In the genomic region with DNA sequence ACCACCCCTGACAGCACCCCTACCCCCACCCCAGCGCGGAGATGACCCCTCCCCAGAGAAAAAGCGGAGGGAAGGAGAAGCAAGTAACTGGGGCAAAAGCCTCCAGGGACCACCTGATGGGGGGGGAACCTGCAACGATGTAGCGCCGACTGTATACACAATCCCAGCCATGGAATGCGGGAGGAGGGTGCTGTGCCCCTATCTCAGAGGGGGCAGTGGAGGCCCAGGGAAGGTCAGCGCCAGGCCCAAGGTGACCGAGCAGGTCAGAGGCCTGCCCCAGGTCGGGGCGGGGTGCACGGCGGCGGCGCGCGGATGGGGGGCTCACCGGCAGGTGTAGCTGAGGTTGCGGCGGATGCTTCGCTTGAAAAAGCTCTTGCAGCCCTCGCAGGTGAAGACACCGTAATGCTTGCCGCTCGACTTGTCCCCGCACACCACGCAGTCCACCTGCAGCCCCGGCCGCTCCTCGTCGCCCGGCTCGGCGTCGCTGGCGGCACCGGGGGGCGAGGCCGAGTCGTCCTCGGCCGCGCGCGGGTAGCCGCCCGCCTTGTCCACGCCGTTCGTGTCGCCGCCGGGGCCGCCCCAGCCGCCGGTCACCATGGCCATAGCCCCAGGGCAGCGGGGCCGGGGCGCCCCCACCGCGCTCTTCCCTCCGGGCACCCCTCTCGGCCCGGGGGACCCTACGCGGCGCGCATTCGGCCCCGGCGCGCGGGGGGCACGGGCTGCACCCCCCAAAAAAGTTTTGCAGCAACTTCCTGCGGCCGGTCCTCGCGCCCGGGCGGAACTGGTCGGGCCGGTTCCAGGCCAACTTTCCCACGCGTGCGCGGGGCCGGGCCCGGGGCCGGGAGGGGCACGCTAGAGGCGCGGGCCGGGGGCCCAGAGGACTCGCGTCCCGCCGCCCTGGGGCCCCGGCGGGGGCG, we compare ENCODE assay signal across 8 cellular contexts. TPM values are rescaled to one million over a fixed set of nuclear protein-coding genes. Genes with fewer than 3 reads are reported as not detected.
DNase-seq lines count a peak whose midpoint lies in the region; ATAC-seq and TF ChIP-seq lines count a peak whose summit lies in the region.

No MANE protein-coding gene starts in this region.

- H3K4me1 ChIP-seq in OCI-LY7 (ENCODE audit: insufficient read depth, low read length, poor library complexity, severe bottlenecking) (peaks cover 43% of the 10 kb centered on the region), neutrophil (ENCODE audit: control insufficient read depth in 1 of 2, insufficient read depth in 1 of 2, low read depth in 1 of 2, low read length in 1 of 2) (peaks cover 13% of the 10 kb centered on the region in 2 experiments)

- H3K9me3 Mint-ChIP-seq in activated T-cell treated with anti-CD3 and anti-CD28 coated beads, Interleukin-2, amount 50 U/mL, for 24 hours = no peaks in the 10 kb centered on the region

- H3K4me2 ChIP-seq in OCI-LY7 (ENCODE audit: low read length) = peak overlapping the region; percentile 81

- no peak for TF ChIP-seq CTCF in OCI-LY7 (conservative IDR thresholded peaks at IDR 0.05; ENCODE audit: low read length)
- TF ChIP-seq CTCF in epithelial cell of esophagus (IDR thresholded peaks at IDR 0.05; ENCODE audit: insufficient read depth, low read depth, low read length, missing control alignments) = no peak
- no peak for TF ChIP-seq CTCF in neutrophil (IDR thresholded peaks at IDR 0.05)

- BruUV-seq in OCI-LY7 (replicated peaks; lab: Mats Ljungman, UMichigan) = no TSS peak

- H3K4me1 Mint-ChIP-seq in activated T-cell treated with anti-CD3 and anti-CD28 coated beads, Interleukin-2, amount 50 U/mL, for 24 hours (ENCODE audit: low read depth) = peaks cover 11% of the 10 kb centered on the region

- no peaks in the 10 kb centered on the region for H3K36me3 Mint-ChIP-seq in activated T-cell treated with anti-CD3 and anti-CD28 coated beads, Interleukin-2, amount 50 U/mL, for 24 hours (ENCODE audit: low read depth)

- POLR2A ChIA-PET in OCI-LY7 (lab: Charles Lee) = no interaction called here

- H3K9me3 ChIP-seq in OCI-LY7 (ENCODE audit: low read length) (no peaks in the 10 kb centered on the region), neutrophil (no peaks in the 10 kb centered on the region)

- peaks cover 23% of the 10 kb centered on the region; the same call in 1 of the 2 replicates for H3K79me2 ChIP-seq in OCI-LY7 (ENCODE audit: insufficient read depth, low read depth, low read length)

- ATAC-seq in HG03025 (IDR thresholded peaks at IDR 0.05; ENCODE audit: low FRiP score, unreplicated experiment) (no peak), GM21717 (IDR thresholded peaks at IDR 0.05; ENCODE audit: unreplicated experiment) (no peak)

- H2AFZ ChIP-seq in OCI-LY7 (ENCODE audit: low read length) = no peak overlapping the region

- H3K4me3 Mint-ChIP-seq in activated T-cell treated with anti-CD3 and anti-CD28 coated beads, Interleukin-2, amount 50 U/mL, for 24 hours = peak overlapping the region; percentile 63

- no peak overlapping the region for H3K27ac Mint-ChIP-seq in activated T-cell treated with anti-CD3 and anti-CD28 coated beads, Interleukin-2, amount 50 U/mL, for 24 hours

- intact Hi-C loops in OCI-LY7 (cut with micrococcal nuclease; ENCODE audit: unreplicated experiment) = loop anchor here (2.0 to 10.0 kb wide), 2 partner anchors 168 to 350 kb away; no protein-coding TSS in a partner anchor

- CTCF ChIA-PET in OCI-LY7 (lab: Charles Lee; ENCODE audit: unreplicated experiment) = no interaction called here

- no peaks in the 10 kb centered on the region for H4K20me1 ChIP-seq in OCI-LY7 (ENCODE audit: insufficient read depth, low read length)

- peak; percentile 49 for DNase-seq in activated T-cell treated with anti-CD3 and anti-CD28 coated beads, Interleukin-2, amount 50 U/mL, for 24 hours
- DNase-seq in activated T-cell treated with anti-CD3 and anti-CD28 coated beads, Interleukin-2, amount 50 U/mL, for 48 hours = no peak
- DNase-seq in OCI-LY7 (ENCODE audit: low spot score) (peak; percentile 73), epithelial cell of esophagus (ENCODE audit: low read depth) (peak; percentile 40)
- no peak for DNase-seq in stimulated activated CD4-positive, alpha-beta T cell treated with anti-CD3 and anti-CD28 coated beads, Interleukin-12 subunit alpha, Interleukin-12 subunit beta, amount 100 ng/mL, for 4 hours

- peak overlapping the region; percentile 74 for H3K4me3 ChIP-seq in OCI-LY7 (ENCODE audit: low read depth, low read length, poor library complexity, severe bottlenecking)
- H3K4me3 ChIP-seq in epithelial cell of esophagus (ENCODE audit: low read length) = peak overlapping the region; percentile 90
- H3K4me3 ChIP-seq in neutrophil (ENCODE audit: low read depth in 1 of 2, low read length in 1 of 2) = peak overlapping the region; percentile 53 to 63

- H3K9me2 ChIP-seq in OCI-LY7 (ENCODE audit: insufficient read depth, low read length) = no peaks in the 10 kb centered on the region

- H3K27ac ChIP-seq in OCI-LY7 (ENCODE audit: low read depth, low read length, poor library complexity, severe bottlenecking) = peak overlapping the region; percentile 53
- no peak overlapping the region for H3K27ac ChIP-seq in neutrophil

- H3K36me3 ChIP-seq in OCI-LY7 (ENCODE audit: insufficient read depth, low read length) (no peaks in the 10 kb centered on the region), neutrophil (no peaks in the 10 kb centered on the region)

- peaks cover 48% of the 10 kb centered on the region for H3K27me3 ChIP-seq in neutrophil

- H3K27me3 Mint-ChIP-seq in activated T-cell treated with anti-CD3 and anti-CD28 coated beads, Interleukin-2, amount 50 U/mL, for 24 hours = peaks cover 16% of the 10 kb centered on the region

RNA-seq across cellular contexts. Expression of a gene that starts 0.8 kb away (rescaled TPM):
- 31.0 and 39.2 TPM in 2 replicates for total RNA-seq in OCI-LY7 (2014; rRNA removed; shearing (Covaris generic))
- 30.0 and 33.1 TPM in 2 replicates for total RNA-seq in OCI-LY7 (2022)

RNA-seq across cellular contexts. Expression of a gene that starts 18.9 kb away (rescaled TPM):
- total RNA-seq in OCI-LY7 (2014; rRNA removed; shearing (Covaris generic)) = 5.9 and 10.2 TPM in 2 replicates
- 29.5 and 38.8 TPM in 2 replicates for total RNA-seq in OCI-LY7 (2022)

RNA-seq across cellular contexts. Expression of a gene that starts 19.7 kb away (rescaled TPM):
- total RNA-seq in OCI-LY7 (2014; rRNA removed; shearing (Covaris generic)) = 2.4 and 3.1 TPM in 2 replicates
- 6.5 and 7.6 TPM in 2 replicates for total RNA-seq in OCI-LY7 (2022)

RNA-seq across cellular contexts. Expression of a gene that starts 22.4 kb away (rescaled TPM):
- total RNA-seq in OCI-LY7 (2014; rRNA removed; shearing (Covaris generic)) = 79.0 and 79.7 TPM in 2 replicates
- 107 and 118 TPM in 2 replicates for total RNA-seq in OCI-LY7 (2022)

RNA-seq across cellular contexts. Expression of a gene that starts 29.7 kb away (rescaled TPM):
- 31.2 TPM in 2 replicates for total RNA-seq in OCI-LY7 (2014; rRNA removed; shearing (Covaris generic))
- total RNA-seq in OCI-LY7 (2022) = 25.4 and 28.6 TPM in 2 replicates

Comparison
In these comparisons a context has a peak if more than half of its experiments do, and no peak if none do; other contexts are left out.
1. DNase-seq: peak in activated T-cell treated with anti-CD3 and anti-CD28 coated beads, Interleukin-2, amount 50 U/mL, for 24 hours (single experiment), OCI-LY7 (single experiment) and epithelial cell of esophagus (single experiment); none in activated T-cell treated with anti-CD3 and anti-CD28 coated beads, Interleukin-2, amount 50 U/mL, for 48 hours (0 of 2) and stimulated activated CD4-positive, alpha-beta T cell treated with anti-CD3 and anti-CD28 coated beads, Interleukin-12 subunit alpha, Interleukin-12 subunit beta, amount 100 ng/mL, for 4 hours (single experiment).
2. Peak in every context shown above with its lines, with median percentiles within 50 percentile points of each other: H3K4me3 ChIP-seq.